ENCODE assay signal across 9 cellular contexts in the genomic region with DNA sequence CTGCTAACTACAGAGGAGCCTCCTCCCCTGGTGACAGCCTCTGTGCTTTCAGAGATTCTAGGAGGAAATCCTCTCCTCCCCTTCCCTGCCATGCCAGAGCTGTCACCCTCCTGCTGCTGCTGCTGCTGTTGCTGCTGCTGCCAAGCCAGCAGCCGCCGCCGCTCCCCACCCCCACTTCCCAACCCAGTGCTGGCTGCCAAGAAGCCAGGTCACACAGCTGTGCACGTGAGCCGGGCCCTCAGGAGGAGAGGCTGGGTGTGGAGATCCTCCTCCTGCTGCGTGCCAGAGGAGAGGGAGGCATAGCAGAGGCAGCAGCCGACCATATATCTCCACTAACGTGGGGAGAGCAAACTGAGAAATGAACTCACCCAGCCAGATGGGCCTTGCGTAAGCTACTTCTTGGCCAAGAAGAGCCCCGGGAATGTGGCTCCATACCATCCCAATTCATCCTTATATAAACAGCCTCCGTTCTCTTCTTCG. TPM values are rescaled to one million over a fixed set of nuclear protein-coding genes. Genes with fewer than 3 reads are reported as not detected.
DNase-seq lines count a peak whose midpoint lies in the region; ATAC-seq, FAIRE-seq and TF ChIP-seq lines count a peak whose summit lies in the region.
"Had no signal": no experiment of that assay in that cellular context is flagged by ENCODE, and none has a peak within 500 bp of the region (broad histone marks: within the 10 kb centered on the region; RNA-seq: fewer than 3 reads in every experiment).

No MANE protein-coding gene starts in this region.

- H3K36me3 Mint-ChIP-seq in stimulated activated memory B cell treated with anti-CD40 and anti-IgM and Interleukin-4, amounts not matched to agents 10 μg/mL and 1 μg/mL and 100 μg/mL, for 72 hours = peaks cover 62% of the 10 kb centered on the region

- no peak overlapping the region for H3K4me3 Mint-ChIP-seq in stimulated activated memory B cell treated with anti-CD40 and anti-IgM and Interleukin-4, amounts not matched to agents 10 μg/mL and 1 μg/mL and 100 μg/mL, for 72 hours
- H3K4me3 Mint-ChIP-seq: dendritic cell treated with granulocyte-macrophage colony-stimulating factor and Interleukin-4, amounts not matched to agents 40 ng/mL and 50 ng/mL, for 4 days had no signal

- DNase-seq in H54 (ENCODE audit: insufficient read length, low spot score) (peak; percentile 88), amniotic stem cell (lab: John Stamatoyannopoulos, UW) (peak; percentile 86), left cardiac atrium (peak; percentile 93), retina (peak; percentile 82), SW 1271 (lab: John Stamatoyannopoulos, UW) (no peak), SKM-1 (lab: John Stamatoyannopoulos, UW; ENCODE audit: unreplicated experiment) (no peak)

- peak; percentile 67 for FAIRE-seq in H54 (lab: Jason Lieb, UNC)

- intact Hi-C loops in left cardiac atrium (cut with DNase I) = no loop called here

- H3K9me3 Mint-ChIP-seq in stimulated activated memory B cell treated with anti-CD40 and anti-IgM and Interleukin-4, amounts not matched to agents 10 μg/mL and 1 μg/mL and 100 μg/mL, for 72 hours = no peaks in the 10 kb centered on the region
- H3K9me3 Mint-ChIP-seq: dendritic cell treated with granulocyte-macrophage colony-stimulating factor and Interleukin-4, amounts not matched to agents 40 ng/mL and 50 ng/mL, for 4 days had no signal

- peaks cover 14% of the 10 kb centered on the region for H3K4me1 Mint-ChIP-seq in stimulated activated memory B cell treated with anti-CD40 and anti-IgM and Interleukin-4, amounts not matched to agents 10 μg/mL and 1 μg/mL and 100 μg/mL, for 72 hours

- no peak overlapping the region for H3K27ac Mint-ChIP-seq in stimulated activated memory B cell treated with anti-CD40 and anti-IgM and Interleukin-4, amounts not matched to agents 10 μg/mL and 1 μg/mL and 100 μg/mL, for 72 hours

- ATAC-seq in left cardiac atrium = peak; percentile 86 to 89
- no peak for ATAC-seq in GM21390 (IDR thresholded peaks at IDR 0.05; ENCODE audit: unreplicated experiment)
- no peak for ATAC-seq in stimulated activated memory B cell treated with anti-CD40 and anti-IgM and Interleukin-4, amounts not matched to agents 10 μg/mL and 1 μg/mL and 100 μg/mL, for 72 hours

- TF ChIP-seq POLR2A in H54 (IDR thresholded peaks at IDR 0.05; ENCODE audit: low read depth, low read length) = no peak

- no peaks in the 10 kb centered on the region for H3K27me3 Mint-ChIP-seq in stimulated activated memory B cell treated with anti-CD40 and anti-IgM and Interleukin-4, amounts not matched to agents 10 μg/mL and 1 μg/mL and 100 μg/mL, for 72 hours
- H3K27me3 Mint-ChIP-seq: dendritic cell treated with granulocyte-macrophage colony-stimulating factor and Interleukin-4, amounts not matched to agents 40 ng/mL and 50 ng/mL, for 4 days had no signal

RNA-seq across cellular contexts. Expression of gene CRY2, which starts 12.4 kb away (rescaled TPM):
- total RNA-seq in left cardiac atrium = 10 to 100 TPM; 59.2 to 62.9 TPM

RNA-seq across cellular contexts. Expression of gene MAPK8IP1, which starts 25.8 kb away (rescaled TPM):
- 1 to 10 TPM; 5.0 to 6.9 TPM for total RNA-seq in left cardiac atrium

RNA-seq across cellular contexts. Expression of gene FREY1, which starts 47.4 kb away (rescaled TPM):
- under 1 TPM; 0.47 to 0.50 TPM for total RNA-seq in left cardiac atrium

RNA-seq across cellular contexts. Expression of gene SLC35C1, which starts 54.8 kb away (rescaled TPM):
- total RNA-seq in left cardiac atrium = 10 to 100 TPM; 12.4 to 13.3 TPM

RNA-seq across cellular contexts. Expression of gene PEX16, which starts 58.0 kb away (rescaled TPM):
- total RNA-seq in left cardiac atrium = 10 to 100 TPM; 13.6 to 18.4 TPM

Comparison
In these comparisons a context has a peak if more than half of its experiments do, and no peak if none do; other contexts are left out.
1. DNase-seq: peak in H54 (single experiment), amniotic stem cell (single experiment), left cardiac atrium (single experiment) and retina (single experiment); none in SW 1271 (0 of 2) and SKM-1 (single experiment).
2. ATAC-seq: peak in left cardiac atrium (2 of 2); none in GM21390 (single experiment) and stimulated activated memory B cell treated with anti-CD40 and anti-IgM and Interleukin-4, amounts not matched to agents 10 μg/mL and 1 μg/mL and 100 μg/mL, for 72 hours (single experiment).